Comparison of ENCODE assay signal across 9 cellular contexts in the genomic region with DNA sequence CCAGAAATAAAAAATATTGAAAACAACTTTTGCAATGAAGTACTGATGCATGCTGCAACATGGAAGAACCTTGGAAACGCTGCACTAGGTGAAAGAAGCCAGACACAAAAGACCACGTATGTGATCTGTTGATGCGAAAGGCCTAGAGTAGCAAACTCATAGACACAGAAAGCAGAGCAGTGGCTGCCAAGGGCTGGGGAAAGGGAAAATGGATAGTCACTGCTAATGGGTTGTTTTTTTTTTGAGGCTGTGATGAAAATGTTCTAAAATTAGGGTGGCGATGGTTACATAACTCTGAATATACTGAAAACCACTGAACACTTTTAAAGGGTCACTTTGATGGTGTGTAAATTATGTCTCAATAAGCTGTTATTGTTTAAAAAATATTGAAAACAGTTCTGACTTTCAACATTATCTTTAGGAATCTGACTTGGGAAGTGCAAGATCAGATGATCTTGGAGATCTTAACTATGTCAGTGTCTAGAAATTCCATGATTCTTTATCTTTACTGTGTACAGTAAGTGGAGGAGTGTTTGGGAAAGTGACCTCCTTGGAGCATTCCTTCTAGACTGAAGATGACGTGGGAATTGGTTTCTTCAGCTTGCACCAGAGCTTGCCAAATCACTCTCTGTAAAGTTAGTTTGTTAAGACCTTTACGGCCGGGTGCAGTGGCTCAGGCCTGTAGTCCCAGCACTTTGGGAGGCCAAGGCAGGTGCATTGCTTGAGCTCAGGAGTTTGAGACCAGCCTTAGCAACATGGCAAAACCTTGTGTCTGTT. TPM values are rescaled to one million over a fixed set of nuclear protein-coding genes. Genes with fewer than 3 reads are reported as not detected.
A peak's percentile ranks its signal among the peaks of the same experiment; 100 is the strongest.
DNase-seq lines count a peak whose midpoint lies in the region; ATAC-seq and FAIRE-seq lines count a peak whose summit lies in the region.
"Had no signal": no experiment of that assay in that cellular context is flagged by ENCODE, and none has a peak within 500 bp of the region (broad histone marks: within the 10 kb centered on the region; RNA-seq: fewer than 3 reads in every experiment).

No MANE protein-coding gene starts in this region.

- peak; percentile 54 for FAIRE-seq in endometrium (lab: Jason Lieb, UNC)

- H3K9me3 Mint-ChIP-seq in stimulated activated naive CD8-positive, alpha-beta T cell treated with anti-CD3 and anti-CD28 coated beads, Interleukin-15, Interleukin-2, amounts not matched to agents 100 ng/mL and 50 ng/mL, for 24 hours = no peaks in the 10 kb centered on the region
- no peaks in the 10 kb centered on the region for H3K9me3 Mint-ChIP-seq in naive B cell

- H3K4me1 Mint-ChIP-seq in stimulated activated naive CD8-positive, alpha-beta T cell treated with anti-CD3 and anti-CD28 coated beads, Interleukin-15, Interleukin-2, amounts not matched to agents 100 ng/mL and 50 ng/mL, for 24 hours (ENCODE audit: low read depth) = peaks cover 28% of the 10 kb centered on the region
- peaks cover 31 to 42% (median 32%) of the 10 kb centered on the region in 3 donors for H3K4me1 Mint-ChIP-seq in naive B cell

- no peaks in the 10 kb centered on the region for H3K27me3 Mint-ChIP-seq in stimulated activated naive CD8-positive, alpha-beta T cell treated with anti-CD3 and anti-CD28 coated beads, Interleukin-15, Interleukin-2, amounts not matched to agents 100 ng/mL and 50 ng/mL, for 24 hours
- no peaks in the 10 kb centered on the region for H3K27me3 Mint-ChIP-seq in naive B cell

- DNase-seq in stimulated activated naive CD8-positive, alpha-beta T cell treated with anti-CD3 and anti-CD28 coated beads, Interleukin-15, Interleukin-2, amounts not matched to agents 100 U/mL and 50 U/mL, for 24 hours = no peak
- no peak for DNase-seq in naive B cell
- no peak for DNase-seq in SK-N-DZ (ENCODE audit: low spot score)
- no peak for DNase-seq in T-helper 2 cell
- DNase-seq: stimulated activated CD4-positive, alpha-beta T cell treated with anti-CD3 and anti-CD28 coated beads, Interleukin-2, amount 100 ng/mL, for 48 hours had no signal

- peak overlapping the region; percentile 14 for H3K27ac Mint-ChIP-seq in stimulated activated naive CD8-positive, alpha-beta T cell treated with anti-CD3 and anti-CD28 coated beads, Interleukin-15, Interleukin-2, amounts not matched to agents 100 ng/mL and 50 ng/mL, for 24 hours
- peak overlapping the region in 4 of 6 donors; percentile 1 to 81 (median 44) for H3K27ac Mint-ChIP-seq in naive B cell

- no peak for ATAC-seq in stimulated activated naive CD8-positive, alpha-beta T cell treated with anti-CD3 and anti-CD28 coated beads, Interleukin-15, Interleukin-2, amounts not matched to agents 100 U/mL and 50 U/mL, for 24 hours
- ATAC-seq in naive B cell (ENCODE audit: low read depth in 2 of 2) = no peak
- ATAC-seq in GM18520 (IDR thresholded peaks at IDR 0.05; ENCODE audit: unreplicated experiment) = no peak
- no peak for ATAC-seq in GM19035 (IDR thresholded peaks at IDR 0.05; ENCODE audit: unreplicated experiment)

- no peak overlapping the region for H3K4me3 Mint-ChIP-seq in stimulated activated naive CD8-positive, alpha-beta T cell treated with anti-CD3 and anti-CD28 coated beads, Interleukin-15, Interleukin-2, amounts not matched to agents 100 ng/mL and 50 ng/mL, for 24 hours
- no peak overlapping the region for H3K4me3 Mint-ChIP-seq in naive B cell

- H3K36me3 Mint-ChIP-seq in stimulated activated naive CD8-positive, alpha-beta T cell treated with anti-CD3 and anti-CD28 coated beads, Interleukin-15, Interleukin-2, amounts not matched to agents 100 ng/mL and 50 ng/mL, for 24 hours (ENCODE audit: low read depth) = peaks cover 29% of the 10 kb centered on the region
- H3K36me3 Mint-ChIP-seq in naive B cell = no peaks in the 10 kb centered on the region

RNA-seq across cellular contexts. Expression of a gene that starts 12.4 kb away (rescaled TPM):
- polyA plus RNA-seq in naive B cell (ENCODE audit: low read depth in 6 of 6) = 10 to 100 TPM in 4 of 6 donors, 1 to 10 TPM in 2; 8.5 to 30.4 (median 11.0) TPM
- polyA plus RNA-seq in SK-N-DZ (2014; cell fraction: cytosol; rRNA removed) = 15.9 and 17.4 TPM in 2 replicates
- 19.5 and 42.0 TPM in 2 replicates for polyA plus RNA-seq in SK-N-DZ (2014; cell fraction: nucleus; rRNA removed)
